Comparison of ENCODE assay signal across 7 cellular contexts in genomic region chr10:1591045-1591444, GRCh38.
"Had no signal": no experiment of that assay in that cellular context is flagged by ENCODE, and none has a peak within 500 bp of the region (broad histone marks: within the 10 kb centered on the region; RNA-seq: fewer than 3 reads in every experiment).

No MANE protein-coding gene starts in this region.

- H3K4me3 ChIP-seq: GM23248 had no signal

- H3K9ac ChIP-seq: GM23248 had no signal

- DNase-seq: GM23248, GOT3, H7, HCEC 1CT had no signal

- H3K4me3 Mint-ChIP-seq: IgD-negative memory B cell had no signal

- H3K27ac ChIP-seq: GM23248, HL-60 had no signal

- H3K27ac Mint-ChIP-seq: IgD-negative memory B cell had no signal

- FAIRE-seq: HepG2 had no signal

- H3K36me3 Mint-ChIP-seq: IgD-negative memory B cell had no signal

- H2AFZ ChIP-seq: GM23248 had no signal
